9 cellular contexts compared by ENCODE assay signal in the genomic region with DNA sequence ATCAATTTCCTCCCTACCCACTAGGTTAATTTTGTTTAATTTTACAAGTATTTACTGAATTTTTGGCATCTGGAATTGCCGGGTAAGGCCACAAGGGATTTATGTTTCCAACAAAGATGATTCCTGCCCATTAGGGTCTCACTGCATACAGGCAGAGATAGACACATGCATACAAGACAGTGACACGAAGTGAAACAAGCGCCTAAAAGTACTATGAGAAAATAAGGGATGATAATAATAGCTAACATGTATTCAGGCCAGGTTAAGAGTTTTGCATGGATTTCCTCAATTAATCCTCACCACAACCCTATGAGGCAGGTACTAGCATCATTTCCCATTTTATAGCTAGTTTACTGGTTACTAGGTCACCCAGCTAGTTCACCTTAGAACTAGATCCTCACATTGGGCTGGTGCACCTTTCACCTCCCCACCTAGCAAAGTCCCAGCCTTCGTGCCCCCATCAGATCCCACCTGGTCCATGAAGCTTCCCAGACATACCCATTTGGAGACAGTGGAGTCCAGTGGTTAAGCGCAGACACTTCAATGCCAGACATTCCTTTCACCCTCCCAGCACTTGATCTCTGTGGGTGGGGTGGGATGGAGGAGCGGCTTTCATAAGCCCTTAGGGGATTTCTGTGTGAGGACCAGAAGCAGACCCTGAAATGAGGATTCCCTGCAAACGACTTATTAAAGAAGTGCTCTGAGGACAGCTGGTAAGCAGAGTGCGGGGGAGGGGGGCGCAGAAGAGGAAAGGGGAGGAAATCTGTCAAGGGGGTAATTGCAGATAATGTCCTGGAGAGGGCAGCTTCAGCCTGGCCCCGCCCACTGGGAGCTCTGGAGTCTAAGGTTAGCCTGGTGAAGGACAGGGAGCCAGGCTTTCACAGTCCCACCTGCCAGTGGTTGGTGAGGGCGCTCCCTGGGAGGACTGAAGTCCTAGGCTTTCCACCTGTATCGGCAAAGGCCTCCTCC. TPM values are rescaled to one million over a fixed set of nuclear protein-coding genes. Genes with fewer than 3 reads are reported as not detected.
DNase-seq lines count a peak whose midpoint lies in the region; ATAC-seq and TF ChIP-seq lines count a peak whose summit lies in the region.
"Had no signal": no experiment of that assay in that cellular context is flagged by ENCODE, and none has a peak within 500 bp of the region (broad histone marks: within the 10 kb centered on the region; RNA-seq: fewer than 3 reads in every experiment).

No MANE protein-coding gene starts in this region.

- no peak overlapping the region for H2AFZ ChIP-seq in hepatocyte

- intact Hi-C loops in posterior cingulate gyrus (cut with DNase I), result loop anchor here (10.0 kb wide), 1 partner anchor 204 kb away; no protein-coding TSS in a partner anchor

- no peaks in the 10 kb centered on the region for H3K9me2 ChIP-seq in hepatocyte (replicated peaks; ENCODE audit: insufficient read depth)

- H3K9me3 ChIP-seq in hepatocyte (ENCODE audit: low read depth) (no peaks in the 10 kb centered on the region), stomach smooth muscle (ENCODE audit: control insufficient read depth in 2 of 2, low read length in 2 of 2) (no peaks in the 10 kb centered on the region)

- no peak overlapping the region for H3K4me3 ChIP-seq in hepatocyte
- no peak overlapping the region for H3K4me3 ChIP-seq in stomach smooth muscle (ENCODE audit: low read length in 2 of 2)
- H3K4me3 ChIP-seq: BLaER1 treated with 17β-estradiol and CSF1 and Interleukin-3, amounts not matched to agents 10 nM and 100 nM had no signal

- H3K79me2 ChIP-seq in hepatocyte, result no peaks in the 10 kb centered on the region

- H4K20me1 ChIP-seq in hepatocyte (ENCODE audit: insufficient read depth, poor library complexity, severe bottlenecking), result no peaks in the 10 kb centered on the region
- H4K20me1 ChIP-seq: BLaER1 treated with 17β-estradiol and CSF1 and Interleukin-3, amounts not matched to agents 10 nM and 100 nM had no signal

- H3K9ac ChIP-seq in stomach smooth muscle (ENCODE audit: low read length in 2 of 2), result no peak overlapping the region
- H3K9ac ChIP-seq: BLaER1 treated with 17β-estradiol and CSF1 and Interleukin-3, amounts not matched to agents 10 nM and 100 nM had no signal

- DNase-seq in NCI-H345 (lab: John Stamatoyannopoulos, UW), result peak; percentile 4
- no peak for DNase-seq in NCI-H345 treated with DMSO at 0.1 percent for 48 hours (lab: John Stamatoyannopoulos, UW; ENCODE audit: unreplicated experiment)
- DNase-seq in NCI-H510A (lab: John Stamatoyannopoulos, UW), result peak; percentile 73
- DNase-seq in activated CD8-positive, alpha-beta memory T cell treated with anti-CD3 and anti-CD28 coated beads, Interleukin-2, amount 50 U/mL, for 4 hours, result peak; percentile 42
- DNase-seq in hepatocyte (ENCODE audit: low spot score), result peak; percentile 55
- DNase-seq in posterior cingulate gyrus, result no peak

- TF ChIP-seq CTCF in hepatocyte (IDR thresholded peaks at IDR 0.05; ENCODE audit: poor library complexity), result peak; percentile 24

- no peaks in the 10 kb centered on the region for H3K27me3 ChIP-seq in hepatocyte
- no peaks in the 10 kb centered on the region for H3K27me3 ChIP-seq in stomach smooth muscle (ENCODE audit: control insufficient read depth in 1 of 2, insufficient read depth in 2 of 2, low read length in 2 of 2)
- H3K27me3 ChIP-seq: BLaER1 treated with 17β-estradiol and CSF1 and Interleukin-3, amounts not matched to agents 10 nM and 100 nM had no signal

- H3K36me3 ChIP-seq in hepatocyte (replicated peaks; ENCODE audit: insufficient read depth, low read depth) (no peaks in the 10 kb centered on the region), stomach smooth muscle (ENCODE audit: control insufficient read depth in 2 of 2, insufficient read depth in 2 of 2, low read length in 2 of 2) (peaks cover 33 to 39% of the 10 kb centered on the region in 2 donors)
- H3K36me3 ChIP-seq: BLaER1 treated with 17β-estradiol and CSF1 and Interleukin-3, amounts not matched to agents 10 nM and 100 nM had no signal

- H3K27ac ChIP-seq in hepatocyte, result no peak overlapping the region
- H3K27ac ChIP-seq in stomach smooth muscle (ENCODE audit: low read length), result peak overlapping the region; percentile 64
- H3K27ac ChIP-seq: BLaER1 treated with 17β-estradiol and CSF1 and Interleukin-3, amounts not matched to agents 10 nM and 100 nM had no signal

- WGBS in hepatocyte (ENCODE audit: low lambda C conversion rate, missing lambda C conversion rate), result 47% methylated on average over 12 of the region's 12 CpGs

- no peaks in the 10 kb centered on the region for H3K4me1 ChIP-seq in hepatocyte (ENCODE audit: insufficient read depth)
- H3K4me1 ChIP-seq in stomach smooth muscle (ENCODE audit: control insufficient read depth, insufficient read depth, low read length), result peaks cover under 1% of the 10 kb centered on the region

- H3K4me2 ChIP-seq in hepatocyte, result no peak overlapping the region

- no peak for ATAC-seq in GM18868 (IDR thresholded peaks at IDR 0.05; ENCODE audit: unreplicated experiment)

RNA-seq across cellular contexts. Expression of gene DGUOK, which starts 5.8 kb away (rescaled TPM):
- 68.0 and 75.8 TPM in 2 replicates for total RNA-seq in hepatocyte
- 111 and 116 TPM in 2 replicates for polyA plus RNA-seq in hepatocyte

RNA-seq across cellular contexts. Expression of gene ACTG2, which starts 28.1 kb away (rescaled TPM):
- 20.3 and 25.6 TPM in 2 replicates for total RNA-seq in hepatocyte
- 41.1 and 44.5 TPM in 2 replicates for polyA plus RNA-seq in hepatocyte

Comparison
In these comparisons a context has a peak if more than half of its experiments do, and no peak if none do; other contexts are left out.
1. DNase-seq: peak in NCI-H345 (single experiment), NCI-H510A (single experiment), activated CD8-positive, alpha-beta memory T cell treated with anti-CD3 and anti-CD28 coated beads, Interleukin-2, amount 50 U/mL, for 4 hours (single experiment) and hepatocyte (single experiment); none in NCI-H345 treated with DMSO at 0.1 percent for 48 hours (single experiment) and posterior cingulate gyrus (0 of 10).